ENCODE assay signal across 8 cellular contexts in the genomic region with DNA sequence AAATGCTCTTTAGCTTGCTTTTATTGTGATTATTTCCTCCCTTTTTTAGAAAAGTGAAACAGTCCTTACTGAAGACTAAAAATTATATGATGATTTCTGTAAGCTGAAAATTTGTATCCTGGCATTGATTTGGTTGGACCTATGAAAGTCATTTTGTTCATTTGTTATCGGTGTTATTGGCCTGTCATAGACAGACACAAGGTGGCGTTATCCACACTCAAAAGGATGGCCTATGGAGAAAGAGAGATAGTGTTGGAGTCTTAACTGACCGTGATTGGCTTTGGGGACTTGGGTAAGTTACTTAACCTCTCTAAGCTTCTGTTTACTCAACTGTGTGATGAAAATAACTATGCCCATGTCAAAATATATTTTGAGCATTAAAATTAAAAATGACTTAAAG.
DNase-seq lines count a peak whose midpoint lies in the region; ATAC-seq and TF ChIP-seq lines count a peak whose summit lies in the region.

No MANE protein-coding gene starts in this region.

- no peak overlapping the region for H2AFZ ChIP-seq in Karpas-422 (ENCODE audit: low read length)

- peak; percentile 72 for DNase-seq in Karpas-422
- peak; percentile 76 for DNase-seq in SK-MEL-5 (ENCODE audit: low read depth, low spot score)
- peak; percentile 5 to 31 (median 9) for DNase-seq in immature natural killer cell
- DNase-seq in Calu3: no peak
- no peak for DNase-seq in mesenteric fat pad (ENCODE audit: low spot score)

- in situ Hi-C loops in SK-MEL-5 (cut with HindIII; ENCODE audit: low pct_unique_long_range_greater_than_20kb, low sequenced_read_pairs): no loop called here

- H3K4me3 Mint-ChIP-seq in immature natural killer cell (no peak overlapping the region), Calu3 (ENCODE audit: low read depth, unreplicated experiment) (no peak overlapping the region)

- no TSS peak for BruUV-seq in Calu3 (replicated peaks; lab: Mats Ljungman, UMichigan)

- no peaks in the 10 kb centered on the region for H3K36me3 ChIP-seq in Karpas-422 (ENCODE audit: insufficient read depth, low read length)

- H3K4me2 ChIP-seq in Karpas-422 (ENCODE audit: low read depth, low read length, poor library complexity, severe bottlenecking): no peak overlapping the region

- CTCF ChIA-PET in Calu3 (lab: Charles Lee): no interaction called here

- H3K4me1 ChIP-seq in Karpas-422 (ENCODE audit: low read length): no peaks in the 10 kb centered on the region

- no peaks in the 10 kb centered on the region for H3K36me3 Mint-ChIP-seq in immature natural killer cell
- no peaks in the 10 kb centered on the region for H3K36me3 Mint-ChIP-seq in Calu3 (ENCODE audit: insufficient read depth, unreplicated experiment)

- H3K9me2 ChIP-seq in Karpas-422 (replicated peaks; ENCODE audit: insufficient read depth, low read length): no peaks in the 10 kb centered on the region

- intact Hi-C loops in Calu3 (cut with micrococcal nuclease; ENCODE audit: unreplicated experiment): no loop called here

- H3K27me3 Mint-ChIP-seq in immature natural killer cell (ENCODE audit: low read depth in 3 of 3) (peaks cover 0 to 3% (median 0%) of the 10 kb centered on the region in 3 donors), Calu3 (ENCODE audit: unreplicated experiment) (no peaks in the 10 kb centered on the region)

- no peaks in the 10 kb centered on the region for H3K9me3 Mint-ChIP-seq in immature natural killer cell
- peaks cover 2% of the 10 kb centered on the region for H3K9me3 Mint-ChIP-seq in Calu3 (ENCODE audit: low read depth, unreplicated experiment)

- no peak for TF ChIP-seq CTCF in Calu3 (IDR thresholded peaks at IDR 0.05; ENCODE audit: unreplicated experiment)

- H3K27ac ChIP-seq in Karpas-422 (ENCODE audit: low read length): no peak overlapping the region

- H3K4me3 ChIP-seq in Karpas-422 (ENCODE audit: low read length): no peak overlapping the region

- H3K9ac ChIP-seq in Karpas-422 (ENCODE audit: low read length): no peak overlapping the region

- no peaks in the 10 kb centered on the region for H4K20me1 ChIP-seq in Karpas-422 (ENCODE audit: insufficient read depth, low read depth, low read length)

- no peaks in the 10 kb centered on the region for H3K9me3 ChIP-seq in Karpas-422 (ENCODE audit: low read length)

- H3K27ac Mint-ChIP-seq in immature natural killer cell: no peak overlapping the region
- no peak overlapping the region for H3K27ac Mint-ChIP-seq in Calu3 (ENCODE audit: unreplicated experiment)

- no peaks in the 10 kb centered on the region for H3K79me2 ChIP-seq in Karpas-422 (ENCODE audit: low read length)

- H3K4me1 Mint-ChIP-seq in immature natural killer cell (no peaks in the 10 kb centered on the region), Calu3 (ENCODE audit: low read depth, unreplicated experiment) (no peaks in the 10 kb centered on the region)

- no peaks in the 10 kb centered on the region for H3K27me3 ChIP-seq in Karpas-422 (ENCODE audit: low read length)

- peak; percentile 59 for ATAC-seq in GM18909 (IDR thresholded peaks at IDR 0.05; ENCODE audit: poor library complexity, unreplicated experiment)
- ATAC-seq in GM18870 (IDR thresholded peaks at IDR 0.05; ENCODE audit: unreplicated experiment): no peak
- no peak for ATAC-seq in GM21825 (IDR thresholded peaks at IDR 0.05; ENCODE audit: unreplicated experiment)

Comparison
In these comparisons a context has a peak if more than half of its experiments do, and no peak if none do; other contexts are left out.
1. DNase-seq: peak in Karpas-422 (single experiment), SK-MEL-5 (single experiment) and immature natural killer cell (3 of 3); none in Calu3 (single experiment) and mesenteric fat pad (single experiment).